9 cellular contexts compared by ENCODE assay signal in the genomic region with DNA sequence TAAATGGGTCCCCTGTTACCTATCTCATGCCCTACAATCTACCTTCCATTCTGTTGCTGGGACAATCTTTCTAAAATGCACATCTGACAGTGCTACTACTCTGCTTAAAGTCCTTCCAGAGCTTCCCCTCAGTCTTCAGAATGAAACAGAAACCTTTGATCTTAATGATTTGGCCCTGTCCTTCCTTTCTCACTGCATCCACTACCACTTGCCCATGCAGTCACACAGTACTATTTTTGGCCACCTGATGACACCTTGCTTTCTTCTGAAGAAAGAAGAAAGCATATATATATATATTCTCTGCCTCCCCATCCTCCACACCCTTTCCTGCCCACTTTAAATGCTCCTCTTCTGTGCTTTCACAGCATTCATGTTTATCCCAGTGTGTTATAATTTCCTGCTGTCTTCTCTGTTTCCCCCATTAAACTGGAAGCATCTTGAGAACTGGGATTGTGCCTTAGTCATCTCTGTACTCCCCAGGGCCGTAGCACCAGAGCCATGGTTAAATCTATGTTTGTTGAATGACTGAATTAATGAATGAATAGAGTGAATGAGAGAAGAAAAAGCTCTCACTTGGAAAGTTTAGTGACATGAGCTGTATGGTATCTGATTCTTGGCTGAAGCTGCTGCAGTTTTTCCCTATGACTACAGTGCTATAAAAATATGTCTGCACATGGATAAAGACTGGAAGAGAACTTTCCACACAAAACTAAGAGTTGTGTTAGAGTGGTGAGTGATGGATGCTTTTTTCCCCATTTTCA. TPM values are rescaled to one million over a fixed set of nuclear protein-coding genes. Genes with fewer than 3 reads are reported as not detected.
A peak's percentile ranks its signal among the peaks of the same experiment; 100 is the strongest.
DNase-seq lines count a peak whose midpoint lies in the region; ATAC-seq and TF ChIP-seq lines count a peak whose summit lies in the region.
"Had no signal": no experiment of that assay in that cellular context is flagged by ENCODE, and none has a peak within 500 bp of the region (broad histone marks: within the 10 kb centered on the region; RNA-seq: fewer than 3 reads in every experiment).

No MANE protein-coding gene starts in this region.

- in situ Hi-C loops in brain microvascular endothelial cell (cut with HindIII; ENCODE audit: low pct_ligation_motif_present, low sequenced_read_pairs) = loop anchor here (25.0 kb wide), 1 partner anchor 253 kb away; no protein-coding TSS in a partner anchor

- H3K27me3 Mint-ChIP-seq in WTC11 (ENCODE audit: low read depth) (peaks cover 4% of the 10 kb centered on the region), glutamatergic neuron (ENCODE audit: unreplicated experiment) (no peaks in the 10 kb centered on the region)

- peak; percentile 76 for ATAC-seq in GM21367 (IDR thresholded peaks at IDR 0.05; ENCODE audit: unreplicated experiment)
- ATAC-seq in HG03139 (IDR thresholded peaks at IDR 0.05; ENCODE audit: unreplicated experiment) = peak; percentile 59
- no peak for ATAC-seq in WTC11

- H3K4me3 Mint-ChIP-seq in WTC11 (no peak overlapping the region), glutamatergic neuron (ENCODE audit: unreplicated experiment) (no peak overlapping the region)

- TF ChIP-seq CTCF in GM10266 (IDR thresholded peaks at IDR 0.05; ENCODE audit: control insufficient read depth, insufficient read depth, low read depth, missing control alignments) = no peak
- TF ChIP-seq CTCF in brain microvascular endothelial cell (IDR thresholded peaks at IDR 0.05; ENCODE audit: low read depth, low read length, missing control alignments) = no peak
- TF ChIP-seq CTCF in WTC11 (IDR thresholded peaks at IDR 0.05) = no peak
- TF ChIP-seq CTCF in glutamatergic neuron (IDR thresholded peaks at IDR 0.05; ENCODE audit: partially characterized antibody, unreplicated experiment) = no peak

- intact Hi-C loops in head of caudate nucleus (cut with DNase I) = no loop called here

- H3K27ac Mint-ChIP-seq in WTC11 (no peak overlapping the region), glutamatergic neuron (ENCODE audit: unreplicated experiment) (no peak overlapping the region)

- H3K36me3 ChIP-seq in brain microvascular endothelial cell (replicated peaks) = no peaks in the 10 kb centered on the region

- peaks cover 25% of the 10 kb centered on the region for H3K4me1 Mint-ChIP-seq in WTC11
- peaks cover 15% of the 10 kb centered on the region for H3K4me1 Mint-ChIP-seq in glutamatergic neuron (ENCODE audit: low read depth, unreplicated experiment)

- H3K36me3 Mint-ChIP-seq in WTC11 (no peaks in the 10 kb centered on the region), glutamatergic neuron (ENCODE audit: unreplicated experiment) (no peaks in the 10 kb centered on the region)

- H3K4me3 ChIP-seq in brain microvascular endothelial cell (ENCODE audit: low read depth, low read length) = no peak overlapping the region

- POLR2A ChIA-PET in WTC11 (lab: Charles Lee) = no interaction called here

- peak; percentile 13 for DNase-seq in GM10266 (ENCODE audit: extremely low spot score)
- DNase-seq in brain microvascular endothelial cell = peak; percentile 34
- DNase-seq in head of caudate nucleus = no peak
- no peak for DNase-seq in WTC11 (ENCODE audit: low spot score)
- DNase-seq in glutamatergic neuron = no peak
- DNase-seq in NCI-H2171 treated with DMSO at 0.1 percent for 48 hours (lab: John Stamatoyannopoulos, UW) = no peak
- DNase-seq: COR-L47 had no signal

- CTCF ChIA-PET in WTC11 (lab: Charles Lee) = interaction anchor here (1.0 to 1.9 kb wide), 4 partner anchors 10 to 254 kb away, joined by 3 to 5 read pairs (median 4); no protein-coding TSS in a partner anchor

- H3K27ac ChIP-seq in brain microvascular endothelial cell = peak overlapping the region; percentile 10

- H3K9me3 Mint-ChIP-seq in WTC11 (no peaks in the 10 kb centered on the region), glutamatergic neuron (ENCODE audit: unreplicated experiment) (no peaks in the 10 kb centered on the region)

- H3K27me3 ChIP-seq in brain microvascular endothelial cell (replicated peaks) = no peaks in the 10 kb centered on the region

TF ChIP-seq in WTC11, 78 proteins besides CTCF, POLR2A, EP300 and RAD21:
- TF ChIP-seq NR1H2 (CRISPR knock-in tag; IDR thresholded peaks at IDR 0.05) (no peak), ZNF263 (CRISPR knock-in tag; IDR thresholded peaks at IDR 0.05; ENCODE audit: low read depth) (no peak), FOXJ3 (CRISPR knock-in tag; IDR thresholded peaks at IDR 0.05; ENCODE audit: borderline replicate concordance) (no peak), ZNF396 (CRISPR knock-in tag; IDR thresholded peaks at IDR 0.05; ENCODE audit: borderline replicate concordance) (no peak), FOXK1 (CRISPR knock-in tag; IDR thresholded peaks at IDR 0.05) (no peak)
- TF ChIP-seq, protein P1, sequence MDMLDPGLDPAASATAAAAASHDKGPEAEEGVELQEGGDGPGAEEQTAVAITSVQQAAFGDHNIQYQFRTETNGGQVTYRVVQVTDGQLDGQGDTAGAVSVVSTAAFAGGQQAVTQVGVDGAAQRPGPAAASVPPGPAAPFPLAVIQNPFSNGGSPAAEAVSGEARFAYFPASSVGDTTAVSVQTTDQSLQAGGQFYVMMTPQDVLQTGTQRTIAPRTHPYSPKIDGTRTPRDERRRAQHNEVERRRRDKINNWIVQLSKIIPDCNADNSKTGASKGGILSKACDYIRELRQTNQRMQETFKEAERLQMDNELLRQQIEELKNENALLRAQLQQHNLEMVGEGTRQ (CRISPR knock-in tag; IDR thresholded peaks at IDR 0.05) = no peak
- TF ChIP-seq, protein P2, sequence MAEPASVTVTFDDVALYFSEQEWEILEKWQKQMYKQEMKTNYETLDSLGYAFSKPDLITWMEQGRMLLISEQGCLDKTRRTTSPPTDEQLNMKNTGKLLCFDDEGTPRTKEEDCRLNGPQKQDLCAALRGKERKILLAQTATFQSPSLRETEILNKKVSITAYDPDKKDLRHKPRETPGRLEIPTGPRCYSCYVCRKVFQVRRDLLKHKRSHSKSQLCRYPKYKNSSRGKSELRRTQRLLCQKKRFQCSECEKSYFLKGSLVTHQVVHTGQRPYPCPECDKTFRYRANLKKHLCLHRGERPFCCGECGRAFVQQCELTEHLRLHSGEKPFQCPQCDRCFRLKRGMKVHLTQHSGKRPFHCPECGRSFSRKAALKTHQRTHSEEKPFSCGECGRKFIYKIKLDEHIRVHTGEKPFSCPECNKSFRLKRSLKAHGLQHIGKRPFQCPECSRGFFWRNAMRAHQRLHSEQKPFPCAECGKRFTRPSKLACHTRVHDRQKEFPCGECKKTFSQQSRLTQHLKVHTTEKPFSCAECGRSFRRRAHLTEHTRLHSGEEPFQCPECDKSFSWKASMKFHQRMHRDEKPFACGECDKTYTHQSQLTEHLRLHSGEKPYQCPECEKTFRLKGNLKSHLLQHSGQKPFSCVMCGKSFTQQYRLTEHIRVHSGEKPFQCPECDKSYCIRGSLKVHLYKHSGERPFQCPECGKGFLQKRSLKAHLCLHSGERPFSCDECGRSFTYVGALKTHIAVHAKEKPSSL (CRISPR knock-in tag; conservative IDR thresholded peaks at IDR 0.05) = no peak
- TF ChIP-seq, protein P3, sequence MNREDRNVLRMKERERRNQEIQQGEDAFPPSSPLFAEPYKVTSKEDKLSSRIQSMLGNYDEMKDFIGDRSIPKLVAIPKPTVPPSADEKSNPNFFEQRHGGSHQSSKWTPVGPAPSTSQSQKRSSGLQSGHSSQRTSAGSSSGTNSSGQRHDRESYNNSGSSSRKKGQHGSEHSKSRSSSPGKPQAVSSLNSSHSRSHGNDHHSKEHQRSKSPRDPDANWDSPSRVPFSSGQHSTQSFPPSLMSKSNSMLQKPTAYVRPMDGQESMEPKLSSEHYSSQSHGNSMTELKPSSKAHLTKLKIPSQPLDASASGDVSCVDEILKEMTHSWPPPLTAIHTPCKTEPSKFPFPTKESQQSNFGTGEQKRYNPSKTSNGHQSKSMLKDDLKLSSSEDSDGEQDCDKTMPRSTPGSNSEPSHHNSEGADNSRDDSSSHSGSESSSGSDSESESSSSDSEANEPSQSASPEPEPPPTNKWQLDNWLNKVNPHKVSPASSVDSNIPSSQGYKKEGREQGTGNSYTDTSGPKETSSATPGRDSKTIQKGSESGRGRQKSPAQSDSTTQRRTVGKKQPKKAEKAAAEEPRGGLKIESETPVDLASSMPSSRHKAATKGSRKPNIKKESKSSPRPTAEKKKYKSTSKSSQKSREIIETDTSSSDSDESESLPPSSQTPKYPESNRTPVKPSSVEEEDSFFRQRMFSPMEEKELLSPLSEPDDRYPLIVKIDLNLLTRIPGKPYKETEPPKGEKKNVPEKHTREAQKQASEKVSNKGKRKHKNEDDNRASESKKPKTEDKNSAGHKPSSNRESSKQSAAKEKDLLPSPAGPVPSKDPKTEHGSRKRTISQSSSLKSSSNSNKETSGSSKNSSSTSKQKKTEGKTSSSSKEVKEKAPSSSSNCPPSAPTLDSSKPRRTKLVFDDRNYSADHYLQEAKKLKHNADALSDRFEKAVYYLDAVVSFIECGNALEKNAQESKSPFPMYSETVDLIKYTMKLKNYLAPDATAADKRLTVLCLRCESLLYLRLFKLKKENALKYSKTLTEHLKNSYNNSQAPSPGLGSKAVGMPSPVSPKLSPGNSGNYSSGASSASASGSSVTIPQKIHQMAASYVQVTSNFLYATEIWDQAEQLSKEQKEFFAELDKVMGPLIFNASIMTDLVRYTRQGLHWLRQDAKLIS (CRISPR knock-in tag; IDR thresholded peaks at IDR 0.05; ENCODE audit: borderline replicate concordance) = no peak

RNA-seq across cellular contexts. Expression of a gene that starts 56.2 kb away (rescaled TPM):
- total RNA-seq in WTC11 (2021) = 0.07 to 0.24 TPM (median 0.11 TPM) in 3 replicates
- total RNA-seq in glutamatergic neuron (ENCODE audit: unreplicated experiment) = 1.8 TPM

Comparison
In these comparisons a context has a peak if more than half of its experiments do, and no peak if none do; other contexts are left out.
1. DNase-seq: peak in GM10266 (single experiment) and brain microvascular endothelial cell (single experiment); none in head of caudate nucleus (0 of 42), WTC11 (single experiment), glutamatergic neuron (single experiment) and NCI-H2171 treated with DMSO at 0.1 percent for 48 hours (single experiment).